ENCODE assay signal across 19 cellular contexts in the genomic region with DNA sequence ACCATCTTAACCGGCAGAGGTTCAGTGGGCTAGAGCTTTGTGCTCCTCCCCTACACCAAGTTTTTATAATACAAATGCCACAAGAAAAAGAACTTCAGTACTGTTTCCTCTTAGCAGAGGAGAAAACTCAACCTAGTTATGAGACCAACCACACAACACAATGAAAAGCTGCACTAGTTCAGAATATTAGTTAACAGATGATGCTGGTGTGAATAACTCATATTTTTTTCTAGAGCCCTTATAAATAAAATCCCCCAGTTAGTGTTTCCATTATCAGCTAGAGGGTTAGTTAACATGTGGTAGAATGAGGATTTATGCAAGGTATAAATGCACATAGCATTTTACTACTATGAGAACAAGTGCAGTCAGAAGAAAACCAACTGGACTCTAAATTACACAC.
"Had no signal": no experiment of that assay in that cellular context is flagged by ENCODE, and none has a peak within 500 bp of the region (broad histone marks: within the 10 kb centered on the region; RNA-seq: fewer than 3 reads in every experiment).

No MANE protein-coding gene starts in this region.

- H2AFZ ChIP-seq: neural progenitor cell had no signal

- H3K27me3 ChIP-seq: neural progenitor cell, right lobe of liver, SJCRH30 had no signal

- H3K27ac ChIP-seq: neural progenitor cell, right lobe of liver, SJCRH30, thoracic aorta had no signal

- H3K4me1 Mint-ChIP-seq: neural progenitor cell had no signal

- H3K27ac Mint-ChIP-seq: neural progenitor cell; stimulated activated naive CD8-positive, alpha-beta T cell treated with anti-CD3 and anti-CD28 coated beads, Interleukin-15, Interleukin-2, amounts not matched to agents 100 ng/mL and 50 ng/mL, for 24 hours; T-helper 2 cell treated with Interferon-gamma antibody and Interleukin-4, amounts not matched to agents 5 μg/mL and 100 μg/mL, for 36 hours had no signal

- H3K4me2 ChIP-seq: neural progenitor cell had no signal

- DNase-seq: activated CD4-positive, alpha-beta T cell treated with anti-CD3 and anti-CD28 coated beads, Interleukin-2, amount 50 U/mL, for 4 hours; activated T-cell treated with anti-CD3 and anti-CD28 coated beads, Interleukin-2, amount 50 U/mL, for 48 hours; amniotic stem cell; caudate nucleus; cortex of kidney; effector CD8-positive, alpha-beta T cell; foreskin fibroblast; glutamatergic neuron; kidney glomerular epithelial cell; mesendoderm; right lobe of liver; SJCRH30; stimulated activated CD4-positive, alpha-beta T cell treated with anti-CD3 and anti-CD28 coated beads, Interleukin-4, amount 100 ng/mL, for 4 hours; stimulated activated CD8-positive, alpha-beta memory T cell treated with anti-CD3 and anti-CD28 coated beads, Interleukin-4, amount 100 ng/mL, for 48 hours had no signal

- H3K36me3 Mint-ChIP-seq: neural progenitor cell had no signal

- H3K36me3 ChIP-seq: neural progenitor cell, right lobe of liver, SJCRH30, thoracic aorta had no signal

- H3K4me3 ChIP-seq: neural progenitor cell, right lobe of liver, SJCRH30, smooth muscle cell, thoracic aorta had no signal

- ATAC-seq: right lobe of liver had no signal

- H3K9ac ChIP-seq: neural progenitor cell had no signal

- H3K9me3 Mint-ChIP-seq: T-helper 2 cell treated with Interferon-gamma antibody and Interleukin-4, amounts not matched to agents 5 μg/mL and 100 μg/mL, for 36 hours had no signal

- H3K9me3 ChIP-seq: right lobe of liver, SJCRH30, thoracic aorta had no signal

- H3K27me3 Mint-ChIP-seq: stimulated activated naive CD8-positive, alpha-beta T cell treated with anti-CD3 and anti-CD28 coated beads, Interleukin-15, Interleukin-2, amounts not matched to agents 100 ng/mL and 50 ng/mL, for 24 hours had no signal

- H3K4me1 ChIP-seq: neural progenitor cell, right lobe of liver, SJCRH30 had no signal

- H3K4me3 Mint-ChIP-seq: neural progenitor cell; stimulated activated naive CD8-positive, alpha-beta T cell treated with anti-CD3 and anti-CD28 coated beads, Interleukin-15, Interleukin-2, amounts not matched to agents 100 ng/mL and 50 ng/mL, for 24 hours; T-helper 2 cell treated with Interferon-gamma antibody and Interleukin-4, amounts not matched to agents 5 μg/mL and 100 μg/mL, for 36 hours had no signal
